In the genomic region with DNA sequence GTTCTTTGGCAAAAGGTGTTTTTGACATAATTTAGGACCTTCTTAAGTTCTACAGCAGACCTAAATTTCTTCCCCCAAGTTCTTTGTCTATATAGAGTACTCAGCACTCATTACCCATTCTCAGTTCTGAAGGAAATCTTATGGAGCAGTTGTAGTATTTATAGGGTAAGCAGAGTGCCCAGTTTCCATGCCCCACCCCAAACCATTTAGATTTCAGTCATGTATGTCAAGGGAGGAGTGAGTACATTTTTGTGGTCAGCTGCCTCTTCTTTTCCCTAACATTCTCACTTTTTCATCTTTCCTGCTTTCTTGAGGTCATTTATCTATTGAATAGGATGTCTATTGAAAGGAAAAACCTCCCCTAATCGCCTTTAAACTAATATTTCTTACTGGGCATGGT, we compare ENCODE assay signal across 34 cellular contexts.
DNase-seq lines count a peak whose midpoint lies in the region; ATAC-seq lines count a peak whose summit lies in the region.
"Had no signal": no experiment of that assay in that cellular context is flagged by ENCODE, and none has a peak within 500 bp of the region (broad histone marks: within the 10 kb centered on the region; RNA-seq: fewer than 3 reads in every experiment).

No MANE protein-coding gene starts in this region.

- H3K9me3 ChIP-seq in effector memory CD4-positive, alpha-beta T cell (ENCODE audit: control insufficient read depth, low read length): no peaks in the 10 kb centered on the region
- H3K9me3 ChIP-seq: esophagus muscularis mucosa, HAP-1, left ventricle myocardium inferior, MG63, pancreas, suprapubic skin had no signal

- DNase-seq in EL: peak; percentile 50
- peak; percentile 32 for DNase-seq in LoVo (ENCODE audit: low spot score)
- DNase-seq in dedifferentiated amniotic fluid mesenchymal stem cell (ENCODE audit: extremely low spot score): peak; percentile 72
- DNase-seq in left colon: no peak
- DNase-seq in effector memory CD8-positive, alpha-beta T cell: no peak
- DNase-seq in hippocampal formation (lab: John Stamatoyannopoulos, UW): no peak
- no peak for DNase-seq in effector memory CD4-positive, alpha-beta T cell
- DNase-seq: activated CD4-positive, alpha-beta T cell treated with anti-CD3 and anti-CD28 coated beads, Interleukin-2, amount 50 U/mL, for 48 hours; activated CD4-positive, CD25-positive, alpha-beta regulatory T cell treated with anti-CD3 and anti-CD28 coated beads, Interleukin-2, amount 50 U/mL, for 72 hours; activated gamma-delta T cell treated with Interleukin-2 at 50 U/mL for 16 hours; activated naive CD8-positive, alpha-beta T cell treated with anti-CD3 and anti-CD28 coated beads, Interleukin-2, amount 10 ng/mL, durations not matched to agents 7 days and 5 days; activated T-cell treated with anti-CD3 and anti-CD28 coated beads, Interleukin-2, amount 50 U/mL, for 48 hours; Calu3; dermis blood vessel endothelial cell; left ventricle myocardium inferior; mesendoderm; MG63; NCI-H2029 treated with DMSO at 0.1 percent for 48 hours; NCI-H526 treated with DMSO at 0.1 percent for 48 hours; pancreas; retina; SHP77; stimulated activated naive CD4-positive, alpha-beta T cell treated with Interleukin-2 at 50 U/mL for 16 hours had no signal

- no peaks in the 10 kb centered on the region for H3K9me3 Mint-ChIP-seq in effector memory CD8-positive, alpha-beta T cell
- H3K9me3 Mint-ChIP-seq: activated naive CD8-positive, alpha-beta T cell treated with anti-CD3 and anti-CD28 coated beads, Interleukin-2, amount 10 ng/mL, durations not matched to agents 7 days and 5 days; CD14-positive monocyte; central memory CD8-positive, alpha-beta T cell; neural crest cell; T-helper 2 cell treated with Interferon-gamma antibody and Interleukin-4, amounts not matched to agents 5 μg/mL and 100 μg/mL, for 36 hours had no signal

- H3K4me3 ChIP-seq in effector memory CD4-positive, alpha-beta T cell (ENCODE audit: insufficient read depth, low read depth, low read length, poor library complexity, severe bottlenecking): no peak overlapping the region
- H3K4me3 ChIP-seq: esophagus muscularis mucosa, GM12878, HAP-1, left ventricle myocardium inferior, MG63, pancreas, smooth muscle cell, suprapubic skin had no signal

- H3K4me1 Mint-ChIP-seq in effector memory CD8-positive, alpha-beta T cell (ENCODE audit: low read depth in 2 of 2): peaks cover 18 to 35% of the 10 kb centered on the region in 2 donors
- H3K4me1 Mint-ChIP-seq: neural crest cell had no signal

- H3K27ac ChIP-seq in effector memory CD4-positive, alpha-beta T cell (ENCODE audit: insufficient read depth, low read length, poor library complexity, severe bottlenecking): no peak overlapping the region
- H3K27ac ChIP-seq: esophagus muscularis mucosa, left ventricle myocardium inferior, pancreas, suprapubic skin had no signal

- H3K27me3 Mint-ChIP-seq in effector memory CD8-positive, alpha-beta T cell: no peaks in the 10 kb centered on the region
- H3K27me3 Mint-ChIP-seq: activated naive CD8-positive, alpha-beta T cell treated with anti-CD3 and anti-CD28 coated beads, Interleukin-2, amount 10 ng/mL, durations not matched to agents 7 days and 5 days; central memory CD8-positive, alpha-beta T cell had no signal

- ATAC-seq in left colon (peak; percentile 54), HG03135 (IDR thresholded peaks at IDR 0.05; ENCODE audit: unreplicated experiment) (no peak)
- no peak for ATAC-seq in effector memory CD8-positive, alpha-beta T cell (replicated peaks)
- ATAC-seq: GM12878, Panc1, pancreas had no signal

- no peaks in the 10 kb centered on the region for H3K36me3 ChIP-seq in effector memory CD4-positive, alpha-beta T cell (ENCODE audit: control insufficient read depth, insufficient read depth, low read length)
- H3K36me3 ChIP-seq: esophagus muscularis mucosa, HAP-1, left ventricle myocardium inferior, MG63, pancreas, suprapubic skin had no signal

- H3K27ac Mint-ChIP-seq in effector memory CD8-positive, alpha-beta T cell: no peak overlapping the region
- H3K27ac Mint-ChIP-seq: activated naive CD8-positive, alpha-beta T cell treated with anti-CD3 and anti-CD28 coated beads, Interleukin-2, amount 10 ng/mL, durations not matched to agents 7 days and 5 days; CD14-positive monocyte; T-helper 2 cell treated with Interferon-gamma antibody and Interleukin-4, amounts not matched to agents 5 μg/mL and 100 μg/mL, for 36 hours had no signal

- H3K27me3 ChIP-seq in effector memory CD4-positive, alpha-beta T cell (replicated peaks; ENCODE audit: control insufficient read depth, insufficient read depth, low read length, poor library complexity, severe bottlenecking): no peaks in the 10 kb centered on the region
- H3K27me3 ChIP-seq: esophagus muscularis mucosa, MG63, pancreas, suprapubic skin had no signal

- H3K4me3 Mint-ChIP-seq in effector memory CD8-positive, alpha-beta T cell: no peak overlapping the region
- H3K4me3 Mint-ChIP-seq: activated naive CD8-positive, alpha-beta T cell treated with anti-CD3 and anti-CD28 coated beads, Interleukin-2, amount 10 ng/mL, durations not matched to agents 7 days and 5 days; CD14-positive monocyte; central memory CD8-positive, alpha-beta T cell; neural crest cell; T-helper 2 cell treated with Interferon-gamma antibody and Interleukin-4, amounts not matched to agents 5 μg/mL and 100 μg/mL, for 36 hours had no signal

- intact Hi-C loops in left colon (cut with DNase I, micrococcal nuclease): no loop called here

- no peaks in the 10 kb centered on the region for H3K36me3 Mint-ChIP-seq in effector memory CD8-positive, alpha-beta T cell (ENCODE audit: insufficient read depth)
- H3K36me3 Mint-ChIP-seq: CD14-positive monocyte had no signal

- H3K4me1 ChIP-seq in effector memory CD4-positive, alpha-beta T cell (ENCODE audit: control insufficient read depth, insufficient read depth, low read length, poor library complexity, severe bottlenecking): peaks cover 7% of the 10 kb centered on the region
- H3K4me1 ChIP-seq: HAP-1 had no signal

Comparison
In these comparisons a context has a peak if more than half of its experiments do, and no peak if none do; other contexts are left out.
1. DNase-seq: peak in EL (single experiment), LoVo (single experiment) and dedifferentiated amniotic fluid mesenchymal stem cell (single experiment); none in left colon (0 of 2), effector memory CD8-positive, alpha-beta T cell (0 of 3), hippocampal formation (0 of 2) and effector memory CD4-positive, alpha-beta T cell (0 of 3).